ENCODE assay signal across 8 cellular contexts in genomic region chr2:47783491-47784330, GRCh38. TPM values are rescaled to one million over a fixed set of nuclear protein-coding genes. Genes with fewer than 3 reads are reported as not detected.
DNase-seq lines count a peak whose midpoint lies in the region; ATAC-seq and TF ChIP-seq lines count a peak whose summit lies in the region.

No MANE protein-coding gene starts in this region.

- peak; percentile 66 for ATAC-seq in SK-N-SH treated with all-trans-retinoic acid at 6 μM for 48 hours
- peak; percentile 35 to 39 for ATAC-seq in activated naive CD4-positive, alpha-beta T cell treated with anti-CD3 and anti-CD28 coated beads, Interleukin-2, amount 50 U/mL, for 72 hours

- H3K27ac Mint-ChIP-seq in activated naive CD4-positive, alpha-beta T cell treated with anti-CD3 and anti-CD28 coated beads, Interleukin-2, amount 50 U/mL, for 72 hours, result peak overlapping the region; percentile 74 to 94

- no peaks in the 10 kb centered on the region for H3K9me2 ChIP-seq in Loucy (replicated peaks; ENCODE audit: low read depth, low read length)

- peak overlapping the region; percentile 95 for H3K9ac ChIP-seq in Loucy (ENCODE audit: low read depth, low read length, poor library complexity, severe bottlenecking)
- H3K9ac ChIP-seq in parathyroid adenoma, result peak overlapping the region; percentile 2

- peak overlapping the region; percentile 76 for H2AFZ ChIP-seq in Loucy (ENCODE audit: low read length)
- peak overlapping the region; percentile 68 for H2AFZ ChIP-seq in parathyroid adenoma

- H3K9me3 ChIP-seq in Loucy (ENCODE audit: insufficient read depth, low read depth, low read length) (no peaks in the 10 kb centered on the region), parathyroid adenoma (ENCODE audit: control insufficient read depth, low read length) (no peaks in the 10 kb centered on the region), tibial artery (no peaks in the 10 kb centered on the region)

- peaks cover 49% of the 10 kb centered on the region for H3K79me2 ChIP-seq in Loucy (ENCODE audit: insufficient read depth, low read length)
- H3K79me2 ChIP-seq in parathyroid adenoma, result peaks cover 28% of the 10 kb centered on the region

- H3K27ac ChIP-seq in parathyroid adenoma (peak overlapping the region; percentile 55), tibial artery (peak overlapping the region; percentile 90 to 93)

- H3K36me3 Mint-ChIP-seq in activated naive CD4-positive, alpha-beta T cell treated with anti-CD3 and anti-CD28 coated beads, Interleukin-2, amount 50 U/mL, for 72 hours, result peaks cover 6 to 12% of the 10 kb centered on the region in 2 donors

- DNase-seq in ELR (ENCODE audit: low read depth) (peak; percentile 73), H7 (peak; percentile 97), head of caudate nucleus (peak in 41 of 42 donors; percentile 12 to 81 (median 55)), tibial artery (peak; percentile 44 to 79)
- peak; percentile 61 to 62 for DNase-seq in activated naive CD4-positive, alpha-beta T cell treated with anti-CD3 and anti-CD28 coated beads, Interleukin-2, amount 50 U/mL, for 72 hours (ENCODE audit: low spot score in 2 of 2)

- H3K36me3 ChIP-seq in H7 (replicated peaks; ENCODE audit: control insufficient read depth, insufficient read depth, low read length) (no peaks in the 10 kb centered on the region; the same call in 1 of the 2 replicates), Loucy (ENCODE audit: insufficient read depth, low read length) (no peaks in the 10 kb centered on the region), parathyroid adenoma (ENCODE audit: control insufficient read depth, insufficient read depth, low read length) (no peaks in the 10 kb centered on the region), tibial artery (no peaks in the 10 kb centered on the region)

- no peaks in the 10 kb centered on the region for H3K27me3 ChIP-seq in H7 (ENCODE audit: control insufficient read depth, insufficient read depth, low read length)
- no peaks in the 10 kb centered on the region for H3K27me3 ChIP-seq in Loucy (ENCODE audit: insufficient read depth, low read length, poor library complexity, severe bottlenecking)
- no peaks in the 10 kb centered on the region for H3K27me3 ChIP-seq in parathyroid adenoma (ENCODE audit: control insufficient read depth, insufficient read depth, low read length)
- no peaks in the 10 kb centered on the region for H3K27me3 ChIP-seq in tibial artery

- H3K4me2 ChIP-seq in Loucy (ENCODE audit: low read depth, low read length, poor library complexity, severe bottlenecking) (peak overlapping the region; percentile 83), parathyroid adenoma (ENCODE audit: low read length) (peak overlapping the region; percentile 97)

- H4K20me1 ChIP-seq in Loucy (ENCODE audit: insufficient read depth, low read length, poor library complexity, severe bottlenecking), result peaks cover 49% of the 10 kb centered on the region

- no peak for TF ChIP-seq CTCF in Loucy (conservative IDR thresholded peaks at IDR 0.05; ENCODE audit: low read length)
- no peak for TF ChIP-seq CTCF in parathyroid adenoma (IDR thresholded peaks at IDR 0.05)
- TF ChIP-seq CTCF in tibial artery (IDR thresholded peaks at IDR 0.05), result no peak

- H3K4me3 ChIP-seq in H7 (ENCODE audit: insufficient read depth, low read depth, low read length) (peak overlapping the region; percentile 100), Loucy (ENCODE audit: low read length, poor library complexity, severe bottlenecking) (peak overlapping the region; percentile 84), parathyroid adenoma (ENCODE audit: low read depth, low read length) (peak overlapping the region; percentile 84), tibial artery (peak overlapping the region; percentile 86 to 98)

- intact Hi-C loops in head of caudate nucleus (cut with DNase I) (loop anchor here (1.0 kb wide), 1 partner anchor 123 kb away; the partner anchor contains the start of gene FBXO11), tibial artery (cut with DNase I; ENCODE audit: low total_unique reads) (loop anchor here (5.0 kb wide), 1 partner anchor 124 kb away; the partner anchor contains the start of gene FBXO11)

- H3K4me1 ChIP-seq in Loucy (ENCODE audit: insufficient read depth, low read length, poor library complexity, severe bottlenecking), result peaks cover 34% of the 10 kb centered on the region
- H3K4me1 ChIP-seq in parathyroid adenoma, result peaks cover 6% of the 10 kb centered on the region
- H3K4me1 ChIP-seq in tibial artery, result peaks cover 0 to 26% (median 12%) of the 10 kb centered on the region in 4 donors

- no peaks in the 10 kb centered on the region for H3K9me3 Mint-ChIP-seq in activated naive CD4-positive, alpha-beta T cell treated with anti-CD3 and anti-CD28 coated beads, Interleukin-2, amount 50 U/mL, for 72 hours

- H3F3A ChIP-seq in Loucy (ENCODE audit: low read depth), result peaks cover 5% of the 10 kb centered on the region; the same call in 1 of the 2 replicates

TF ChIP-seq in SK-N-SH treated with all-trans-retinoic acid at 6 μM for 48 hours, 23 proteins besides CTCF, POLR2A, EP300 and RAD21:
- peak; percentile 72; the same call in 1 of the 2 replicates for TF ChIP-seq PATZ1 (CRISPR knock-in tag; IDR thresholded peaks at IDR 0.05; ENCODE audit: borderline replicate concordance)
- no peak for TF ChIP-seq POU6F1 (CRISPR knock-in tag; IDR thresholded peaks at IDR 0.05; ENCODE audit: borderline replicate concordance, low read depth)

RNA-seq across cellular contexts. Expression of gene MSH6, which starts 0.8 kb away (rescaled TPM):
- 152 and 192 TPM in 2 replicates for total RNA-seq in H7 (2014; rRNA removed; shearing (Covaris generic))
- total RNA-seq in activated naive CD4-positive, alpha-beta T cell treated with anti-CD3 and anti-CD28 coated beads, Interleukin-2, amount 50 U/mL, for 72 hours, result 100 to 1,000 TPM; 108 to 126 TPM

Comparison
In these comparisons a context has a peak if more than half of its experiments do, and no peak if none do; other contexts are left out.
1. Peak in every context shown above with its lines: DNase-seq, ATAC-seq, H3K4me3 ChIP-seq and H3K27ac ChIP-seq.